ENCODE assay signal across 23 cellular contexts in the genomic region with DNA sequence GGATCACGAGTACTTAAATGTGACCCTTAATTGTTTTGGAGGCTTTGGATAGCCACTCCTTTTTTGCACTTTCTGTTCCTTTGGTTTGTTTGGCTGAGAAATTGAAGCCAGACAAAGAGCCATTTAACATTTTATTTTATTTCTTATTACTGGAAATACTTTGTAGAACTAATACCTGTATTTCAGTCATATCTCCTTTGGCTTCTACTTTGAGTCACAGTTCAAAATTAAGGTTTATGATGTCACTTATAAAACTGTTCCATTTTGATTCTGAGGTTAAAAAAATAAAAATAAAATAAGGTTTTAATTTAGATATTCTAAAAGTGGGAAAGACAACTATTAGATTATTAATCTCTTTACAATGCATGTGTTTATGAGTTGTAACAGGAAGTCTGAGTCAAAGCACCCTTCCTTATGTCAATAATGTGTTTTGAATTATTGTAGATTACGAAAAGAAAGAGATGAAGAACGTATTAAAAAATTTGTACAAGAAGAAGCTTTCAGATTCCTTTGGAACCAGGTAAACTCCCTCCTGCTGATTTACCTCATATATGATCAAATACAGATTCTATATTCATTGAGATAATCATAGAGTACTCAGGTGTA. TPM values are rescaled to one million over a fixed set of nuclear protein-coding genes. Genes with fewer than 3 reads are reported as not detected.
DNase-seq lines count a peak whose midpoint lies in the region; ATAC-seq, FAIRE-seq and TF ChIP-seq lines count a peak whose summit lies in the region.
"Had no signal": no experiment of that assay in that cellular context is flagged by ENCODE, and none has a peak within 500 bp of the region (broad histone marks: within the 10 kb centered on the region; RNA-seq: fewer than 3 reads in every experiment).

No MANE protein-coding gene starts in this region.

- no peak for DNase-seq in RCC 7860 (ENCODE audit: low spot score)
- DNase-seq in dermis blood vessel endothelial cell, result peak; percentile 50
- no peak for DNase-seq in kidney
- no peak for DNase-seq in NCI-H446 (lab: John Stamatoyannopoulos, UW)
- DNase-seq: CD4-positive, alpha-beta T cell; COR-L47; DMS79 treated with DMSO at 0.1 percent for 48 hours; KG1; NCI-H1092 treated with DMSO at 0.1 percent for 48 hours; NCI-H1436 treated with DMSO at 0.1 percent for 48 hours; NCI-H1930; NCI-H2227 treated with DMSO at 0.1 percent for 48 hours; NCI-H510A treated with DMSO at 0.1 percent for 48 hours; NCI-H774; Peyer's patch; Right ventricle myocardium superior had no signal

- peaks cover 7 to 16% of the 10 kb centered on the region in 2 donors for H3K36me3 ChIP-seq in kidney (ENCODE audit: control insufficient read depth in 1 of 2, insufficient read depth in 2 of 2, low read length in 2 of 2)

- no peaks in the 10 kb centered on the region for H3K4me1 ChIP-seq in kidney (ENCODE audit: control insufficient read depth in 1 of 2, insufficient read depth in 1 of 2, low read depth in 1 of 2, low read length in 2 of 2)
- H3K4me1 ChIP-seq: A549, Peyer's patch had no signal

- no peaks in the 10 kb centered on the region for H3K9me3 ChIP-seq in kidney (ENCODE audit: control insufficient read depth in 1 of 2, low read length in 2 of 2)
- H3K9me3 ChIP-seq: A549, Peyer's patch had no signal

- no peak for ATAC-seq in HG03354 (IDR thresholded peaks at IDR 0.05; ENCODE audit: poor library complexity, severe bottlenecking, unreplicated experiment)
- ATAC-seq in GM21515 (IDR thresholded peaks at IDR 0.05; ENCODE audit: unreplicated experiment), result no peak
- ATAC-seq: A549, HCT116 had no signal

- FAIRE-seq in G401.6 (lab: Jason Lieb, UNC) (peak; percentile 13), RCC 7860 (lab: Jason Lieb, UNC) (peak; percentile 47), kidney (lab: Jason Lieb, UNC) (peak; percentile 19)
- FAIRE-seq: A549, GM18507, H1 had no signal

- no peak overlapping the region for H3K27ac ChIP-seq in kidney (ENCODE audit: low read depth in 2 of 2, low read length in 2 of 2)
- H3K27ac ChIP-seq: A549, Peyer's patch had no signal

- TF ChIP-seq CTCF in kidney (IDR thresholded peaks at IDR 0.05; ENCODE audit: borderline replicate concordance, extremely low read depth, insufficient read depth), result no peak

- H3K4me3 ChIP-seq in kidney (ENCODE audit: low read length in 2 of 2), result no peak overlapping the region
- H3K4me3 ChIP-seq: A549, Peyer's patch had no signal

- no peak overlapping the region for H3K9ac ChIP-seq in kidney (ENCODE audit: low read length in 2 of 2)

- intact Hi-C loops in kidney (cut with DNase I), result no loop called here

RNA-seq across cellular contexts. Expression of gene NXPE3, which starts 16.9 kb away (rescaled TPM):
- 5.1 and 13.5 TPM in 2 replicates for total RNA-seq in dermis blood vessel endothelial cell
- 13.3 TPM for total RNA-seq in kidney
- 4.9 TPM for polyA plus RNA-seq in kidney (ENCODE audit: insufficient read depth, low read depth, low replicate concordance)

RNA-seq across cellular contexts. Expression of gene CEP97, which starts 37.7 kb away (rescaled TPM):
- total RNA-seq in dermis blood vessel endothelial cell (11.1 and 12.8 TPM in 2 replicates), kidney (7.5 TPM)
- 1.7 TPM for polyA plus RNA-seq in kidney (ENCODE audit: insufficient read depth, low read depth, low replicate concordance)
